In genomic region chr4:4959344-4960074, GRCh38 we compare ENCODE assay signal across 11 cellular contexts. TPM values are rescaled to one million over a fixed set of nuclear protein-coding genes. Genes with fewer than 3 reads are reported as not detected.
DNase-seq lines count a peak whose midpoint lies in the region; ATAC-seq and TF ChIP-seq lines count a peak whose summit lies in the region.
"Not testable (repeated sequence)": the region's sequence is repeated elsewhere in the genome, so short reads cannot be mapped to it uniquely, and the experiment has no call there.
"Had no signal": no experiment of that assay in that cellular context is flagged by ENCODE, and none has a peak within 500 bp of the region (broad histone marks: within the 10 kb centered on the region; RNA-seq: fewer than 3 reads in every experiment).

No MANE protein-coding gene starts in this region.

- not testable (repeated sequence) for H3K4ac ChIP-seq in H9 (ENCODE audit: low read depth, low read length)

- H2BK15ac ChIP-seq in H9 (ENCODE audit: low read depth, low read length), result not testable (repeated sequence)

- H3K27ac Mint-ChIP-seq in H9, result peak overlapping the region in 1 of 3 experiments; percentile 93; a peak in 1 of 7 replicates
- H3K27ac Mint-ChIP-seq in WTC11, result not testable (repeated sequence)
- peak overlapping the region; percentile 57 for H3K27ac Mint-ChIP-seq in neural crest cell (ENCODE audit: unreplicated experiment)

- not testable (repeated sequence) for H3K79me2 ChIP-seq in H9 (ENCODE audit: insufficient read depth, low read length)

- H3K79me1 ChIP-seq in H9 (ENCODE audit: insufficient read depth, low read depth, low read length, poor library complexity, severe bottlenecking), result not testable (repeated sequence)

- peak overlapping the region; percentile 29 for H3K4me3 ChIP-seq in LNCaP clone FGC (ENCODE audit: low read depth, low read length)
- peak overlapping the region; percentile 37 for H3K4me3 ChIP-seq in iPS-15b (ENCODE audit: low read depth, low read length)

- not testable (repeated sequence) for H4K5ac ChIP-seq in H9 (ENCODE audit: insufficient read length, low read depth, low read length)

- H2BK5ac ChIP-seq in H9 (ENCODE audit: insufficient read length, low read length), result not testable (repeated sequence)

- H3K27ac ChIP-seq in H9 (ENCODE audit: insufficient read length, low read depth, low read length), result not testable (repeated sequence)

- H3K56ac ChIP-seq in H9 (ENCODE audit: insufficient read length, low read depth, low read length), result not testable (repeated sequence)

- H3K4me2 ChIP-seq in H9 (ENCODE audit: insufficient read depth, insufficient read length, low read length), result not testable (repeated sequence)

- POLR2A ChIA-PET in WTC11 (lab: Charles Lee), result interaction anchor here (0.5 kb wide), 1 partner anchor 58 kb away, joined by 3 read pairs; no protein-coding TSS in a partner anchor

- H3K4me3 Mint-ChIP-seq in H9, result peak overlapping the region in 1 of 2 experiments; percentile 62; a peak in 2 of 5 replicates
- peak overlapping the region; percentile 69 for H3K4me3 Mint-ChIP-seq in WTC11
- H3K4me3 Mint-ChIP-seq in neural crest cell, result peak overlapping the region; percentile 56

- H3K4me1 ChIP-seq in H9 (ENCODE audit: insufficient read depth, low read length); iPS-15b (ENCODE audit: control insufficient read depth, insufficient read depth, low read length): not testable (repeated sequence)

- H2BK120ac ChIP-seq in H9 (ENCODE audit: low read depth, low read length, poor library complexity, severe bottlenecking), result not testable (repeated sequence)

- H3K4me1 Mint-ChIP-seq in H9, WTC11, neural crest cell: not testable (repeated sequence)

- H2BK12ac ChIP-seq in H9 (ENCODE audit: insufficient read length, low read depth, low read length), result not testable (repeated sequence)

- H3K23ac ChIP-seq in H9 (ENCODE audit: insufficient read length, low read depth, low read length), result not testable (repeated sequence)

- CTCF ChIA-PET in WTC11 (lab: Charles Lee), result not testable (repeated sequence)

- not testable (repeated sequence) for H3K27me3 ChIP-seq in H9 (ENCODE audit: insufficient read depth, low read length); iPS-15b (ENCODE audit: control insufficient read depth, insufficient read depth, low read length)

- not testable (repeated sequence) for H2AFZ ChIP-seq in H9 (ENCODE audit: low read length)

- H3K36me3 ChIP-seq in iPS-15b (ENCODE audit: control insufficient read depth, insufficient read depth, low read length), result not testable (repeated sequence)

- H4K20me1 ChIP-seq in H9 (ENCODE audit: control insufficient read depth, insufficient read depth, insufficient read length), result not testable (repeated sequence)

- H2BK20ac ChIP-seq in H9 (ENCODE audit: low read depth, low read length, poor library complexity, severe bottlenecking), result not testable (repeated sequence)

- peaks cover 15% of the 10 kb centered on the region for H3K9me3 ChIP-seq in H9 (ENCODE audit: control insufficient read depth, low read depth, low read length)
- H3K9me3 ChIP-seq in iPS-15b (ENCODE audit: control insufficient read depth, insufficient read depth, low read length), result not testable (repeated sequence)

- not testable (repeated sequence) for H3K18ac ChIP-seq in H9 (ENCODE audit: insufficient read length, low read depth, low read length)

- peaks cover 6 to 27% (median 22%) of the 10 kb centered on the region in 3 experiments for H3K36me3 Mint-ChIP-seq in H9 (ENCODE audit: insufficient read depth in 1 of 3, low read depth in 3 of 3)
- H3K36me3 Mint-ChIP-seq in WTC11, result peaks cover 37% of the 10 kb centered on the region
- H3K36me3 Mint-ChIP-seq in neural crest cell (ENCODE audit: low read depth), result peaks cover 14% of the 10 kb centered on the region

- not testable (repeated sequence) for H3K23me2 ChIP-seq in H9 (ENCODE audit: insufficient read length, low read depth, low read length, poor library complexity, severe bottlenecking)

- not testable (repeated sequence) for TF ChIP-seq CTCF in H9 (conservative IDR thresholded peaks at IDR 0.05); LNCaP clone FGC (IDR thresholded peaks at IDR 0.05; ENCODE audit: control insufficient read depth, extremely low read depth, insufficient read depth); WTC11 (IDR thresholded peaks at IDR 0.05); neural crest cell (conservative IDR thresholded peaks at IDR 0.05)

- not testable (repeated sequence) for H2AK5ac ChIP-seq in H9 (ENCODE audit: insufficient read length, low read length)

- H3K14ac ChIP-seq in H9 (ENCODE audit: insufficient read depth, low read length), result not testable (repeated sequence)

- H4K91ac ChIP-seq in H9 (ENCODE audit: insufficient read length, low read depth, low read length), result not testable (repeated sequence)

- peaks cover 39 to 46% of the 10 kb centered on the region in 2 experiments for H3K9me3 Mint-ChIP-seq in H9
- H3K9me3 Mint-ChIP-seq in WTC11, result peaks cover 46% of the 10 kb centered on the region
- peaks cover 15% of the 10 kb centered on the region for H3K9me3 Mint-ChIP-seq in neural crest cell

- not testable (repeated sequence) for H4K8ac ChIP-seq in H9 (replicated peaks; ENCODE audit: insufficient read length, low read depth, low read length)

- H3T11ph ChIP-seq in H9 (ENCODE audit: low read length), result not testable (repeated sequence)

- not testable (repeated sequence) for H3K27me3 Mint-ChIP-seq in H9 (ENCODE audit: low read depth); neural crest cell (ENCODE audit: low read depth)
- H3K27me3 Mint-ChIP-seq in WTC11 (ENCODE audit: low read depth), result peaks cover 29% of the 10 kb centered on the region

- ATAC-seq in WTC11, result not testable (repeated sequence)

- no CpG with 5 or more reads among the region's 29 CpGs for WGBS in H9 (ENCODE audit: extremely low coverage, insufficient read length, low lambda C conversion rate)

- peak overlapping the region; percentile 50 for H3K9ac ChIP-seq in H9 (ENCODE audit: extremely low read depth, insufficient read length, low read length)
- not testable (repeated sequence) for H3K9ac ChIP-seq in iPS-15b (ENCODE audit: low read depth, low read length)

- DNase-seq in DMS53 (lab: John Stamatoyannopoulos, UW) (peak; percentile 71), NCI-H774 (lab: John Stamatoyannopoulos, UW) (peak; percentile 32)
- DNase-seq in H9; LNCaP clone FGC (ENCODE audit: low read depth); WTC11 (ENCODE audit: low spot score); neural crest cell (ENCODE audit: low read depth, low spot score): not testable (repeated sequence)

RNA-seq across cellular contexts. Expression of gene CYTL1, which starts 59.7 kb away (rescaled TPM):
- 1.4 and 1.7 TPM in 2 replicates for total RNA-seq in H9 (2021)
- 3.2 to 7.9 TPM (median 7.1 TPM) in 3 replicates for total RNA-seq in WTC11 (2021)
- total RNA-seq in neural crest cell, result 13.2 and 13.5 TPM in 2 replicates
- total RNA-seq: Caco-2; CD4-positive, alpha-beta T cell; G401; GM12878 had no signal
